ENCODE assay signal across 12 cellular contexts in genomic region chr7:65475040-65475726, GRCh38.
DNase-seq lines count a peak whose midpoint lies in the region; ATAC-seq and TF ChIP-seq lines count a peak whose summit lies in the region.
"Had no signal": no experiment of that assay in that cellular context is flagged by ENCODE, and none has a peak within 500 bp of the region (broad histone marks: within the 10 kb centered on the region; RNA-seq: fewer than 3 reads in every experiment).

No MANE protein-coding gene starts in this region.

- H3K27ac Mint-ChIP-seq in activated naive CD4-positive, alpha-beta T cell treated with anti-CD3 and anti-CD28 coated beads, Interleukin-2, amount 10 ng/mL, durations not matched to agents 7 days and 5 days = peak overlapping the region; percentile 88
- peak overlapping the region; percentile 97 for H3K27ac Mint-ChIP-seq in stimulated activated memory B cell treated with anti-CD40 and anti-IgM and Interleukin-4, amounts not matched to agents 10 μg/mL and 1 μg/mL and 100 μg/mL, for 72 hours

- H3K27me3 ChIP-seq in PC-9 (ENCODE audit: insufficient read depth, low read depth) = no peaks in the 10 kb centered on the region
- H3K27me3 ChIP-seq: left lung, neutrophil had no signal

- intact Hi-C loops in PC-9 (cut with micrococcal nuclease; ENCODE audit: unreplicated experiment) = no loop called here

- no peaks in the 10 kb centered on the region for H3F3A ChIP-seq in PC-9 (ENCODE audit: insufficient read depth, low read depth)

- peaks cover 12% of the 10 kb centered on the region for H3K4me1 ChIP-seq in PC-9 (replicated peaks; ENCODE audit: insufficient read depth)
- H3K4me1 ChIP-seq: left lung had no signal

- no peaks in the 10 kb centered on the region for H3K79me2 ChIP-seq in PC-9 (ENCODE audit: low read depth)

- H3K9me3 ChIP-seq in PC-9 (ENCODE audit: insufficient read depth, low read depth) = peaks cover 3% of the 10 kb centered on the region; the same call in 1 of the 2 replicates
- H3K9me3 ChIP-seq: neutrophil had no signal

- H3K4me2 ChIP-seq in PC-9 = 0 out of 2 replicates have a peak overlapping the region, but pooled peaks have one; percentile 42

- no peak overlapping the region for H2AFZ ChIP-seq in PC-9

- POLR2A ChIA-PET in PC-9 (lab: Charles Lee; ENCODE audit: unreplicated experiment) = interaction anchor here (0.6 kb wide), 1 partner anchor 576 kb away, joined by 7 read pairs; no protein-coding TSS in a partner anchor

- no peak for TF ChIP-seq CTCF in PC-9 (conservative IDR thresholded peaks at IDR 0.05)

- no peak for DNase-seq in activated naive CD4-positive, alpha-beta T cell treated with anti-CD3 and anti-CD28 coated beads, Interleukin-2, amount 10 ng/mL, durations not matched to agents 7 days and 5 days
- DNase-seq in activated naive CD4-positive, alpha-beta T cell treated with Interleukin-2 at 50 U/mL for 16 hours = no peak
- DNase-seq in PC-9 (no peak), NCI-H2107 treated with DMSO at 0.1 percent for 48 hours (lab: John Stamatoyannopoulos, UW; ENCODE audit: unreplicated experiment) (no peak), NCI-H774 (lab: John Stamatoyannopoulos, UW) (no peak)
- DNase-seq: activated CD8-positive, alpha-beta memory T cell treated with anti-CD3 and anti-CD28 coated beads, Interleukin-2, amount 50 U/mL, for 4 hours; left lung; stimulated activated CD4-positive, alpha-beta T cell treated with anti-CD3 and anti-CD28 coated beads, Interleukin-12 subunit alpha, Interleukin-12 subunit beta, amount 100 ng/mL, for 4 hours had no signal

- H3K9me2 ChIP-seq in PC-9 (ENCODE audit: insufficient read depth) = no peaks in the 10 kb centered on the region

- H3K4me1 Mint-ChIP-seq in activated naive CD4-positive, alpha-beta T cell treated with anti-CD3 and anti-CD28 coated beads, Interleukin-2, amount 10 ng/mL, durations not matched to agents 7 days and 5 days = peaks cover 51% of the 10 kb centered on the region
- peaks cover 56% of the 10 kb centered on the region for H3K4me1 Mint-ChIP-seq in stimulated activated memory B cell treated with anti-CD40 and anti-IgM and Interleukin-4, amounts not matched to agents 10 μg/mL and 1 μg/mL and 100 μg/mL, for 72 hours

- no peak overlapping the region for H3K27ac ChIP-seq in PC-9
- H3K27ac ChIP-seq: left lung, neutrophil had no signal

- no peak overlapping the region for H3K4me3 ChIP-seq in PC-9
- H3K4me3 ChIP-seq: left lung had no signal

- CTCF ChIA-PET in activated naive CD4-positive, alpha-beta T cell treated with anti-CD3 and anti-CD28 coated beads, Interleukin-2, amount 10 ng/mL, durations not matched to agents 7 days and 5 days (lab: Charles Lee) = no interaction called here
- CTCF ChIA-PET in PC-9 (lab: Charles Lee) = no interaction called here

- BruUV-seq in PC-9 (replicated peaks; lab: Mats Ljungman, UMichigan) = no TSS peak

- ATAC-seq in GM21786 (IDR thresholded peaks at IDR 0.05; ENCODE audit: unreplicated experiment) = peak; percentile 19
- no peak for ATAC-seq in stimulated activated memory B cell treated with anti-CD40 and anti-IgM and Interleukin-4, amounts not matched to agents 10 μg/mL and 1 μg/mL and 100 μg/mL, for 72 hours
- ATAC-seq in HG03521 (IDR thresholded peaks at IDR 0.05; ENCODE audit: unreplicated experiment) = no peak
- ATAC-seq: left lung had no signal

- peaks cover 38% of the 10 kb centered on the region for H3K36me3 Mint-ChIP-seq in activated naive CD4-positive, alpha-beta T cell treated with anti-CD3 and anti-CD28 coated beads, Interleukin-2, amount 10 ng/mL, durations not matched to agents 7 days and 5 days
- H3K36me3 Mint-ChIP-seq in stimulated activated memory B cell treated with anti-CD40 and anti-IgM and Interleukin-4, amounts not matched to agents 10 μg/mL and 1 μg/mL and 100 μg/mL, for 72 hours = peaks cover 57% of the 10 kb centered on the region

- H3K27me3 Mint-ChIP-seq in activated naive CD4-positive, alpha-beta T cell treated with anti-CD3 and anti-CD28 coated beads, Interleukin-2, amount 10 ng/mL, durations not matched to agents 7 days and 5 days = peaks cover 1% of the 10 kb centered on the region
- no peaks in the 10 kb centered on the region for H3K27me3 Mint-ChIP-seq in stimulated activated memory B cell treated with anti-CD40 and anti-IgM and Interleukin-4, amounts not matched to agents 10 μg/mL and 1 μg/mL and 100 μg/mL, for 72 hours

- H3K9me3 Mint-ChIP-seq in activated naive CD4-positive, alpha-beta T cell treated with anti-CD3 and anti-CD28 coated beads, Interleukin-2, amount 10 ng/mL, durations not matched to agents 7 days and 5 days = peaks cover 45% of the 10 kb centered on the region
- peaks cover 31% of the 10 kb centered on the region for H3K9me3 Mint-ChIP-seq in stimulated activated memory B cell treated with anti-CD40 and anti-IgM and Interleukin-4, amounts not matched to agents 10 μg/mL and 1 μg/mL and 100 μg/mL, for 72 hours

- H4K20me1 ChIP-seq in PC-9 (ENCODE audit: insufficient read depth) = no peaks in the 10 kb centered on the region

- H3K36me3 ChIP-seq in PC-9 (ENCODE audit: low read depth) = no peaks in the 10 kb centered on the region
- H3K36me3 ChIP-seq: left lung, neutrophil had no signal

- no peak overlapping the region for H3K4me3 Mint-ChIP-seq in activated naive CD4-positive, alpha-beta T cell treated with anti-CD3 and anti-CD28 coated beads, Interleukin-2, amount 10 ng/mL, durations not matched to agents 7 days and 5 days
- H3K4me3 Mint-ChIP-seq in stimulated activated memory B cell treated with anti-CD40 and anti-IgM and Interleukin-4, amounts not matched to agents 10 μg/mL and 1 μg/mL and 100 μg/mL, for 72 hours = no peak overlapping the region
